Comparison of ENCODE assay signal across 8 cellular contexts in genomic region chr16:66741131-66741900, GRCh38. TPM values are rescaled to one million over a fixed set of nuclear protein-coding genes. Genes with fewer than 3 reads are reported as not detected.
A peak's percentile ranks its signal among the peaks of the same experiment; 100 is the strongest.
DNase-seq lines count a peak whose midpoint lies in the region; ATAC-seq and TF ChIP-seq lines count a peak whose summit lies in the region.

No MANE protein-coding gene starts in this region.

- WGBS in lower leg skin, 2 donors, result 13 to 18% methylated on average over 10 of the region's 10 CpGs
- 35 to 50% methylated on average over 8 to 10 of the region's 10 CpGs for WGBS in transverse colon (ENCODE audit: low coverage in 1 of 2), 2 donors

- H3K27ac ChIP-seq in transverse colon, result peak overlapping the region; percentile 84 to 90 (median 88)

- H3K36me3 ChIP-seq in BJ (ENCODE audit: control insufficient read depth, insufficient read depth, low read length) (peaks cover 11% of the 10 kb centered on the region), transverse colon (peaks cover 0 to 22% (median 10%) of the 10 kb centered on the region in 4 donors)

- in situ Hi-C loops in transverse colon (cut with MboI; ENCODE audit: low pct_ligation_motif_present in 1 of 4, low pct_unique_long_range_greater_than_20kb in 1 of 4, low sequenced_read_pairs in 3 of 4), result no loop called here

- H3K4me3 ChIP-seq in BJ (ENCODE audit: low read depth, low read length) (no peak overlapping the region), lower leg skin (ENCODE audit: low read depth, poor library complexity, severe bottlenecking) (no peak overlapping the region), transverse colon (no peak overlapping the region)

- TF ChIP-seq CTCF in BJ (IDR thresholded peaks at IDR 0.05; ENCODE audit: insufficient read depth, low read depth, low read length) (no peak), lower leg skin (IDR thresholded peaks at IDR 0.05) (no peak), transverse colon (IDR thresholded peaks at IDR 0.05) (peak in 1 of 5 experiments; percentile 19)

- TF ChIP-seq POLR2A in lower leg skin (IDR thresholded peaks at IDR 0.05) (no peak), transverse colon (IDR thresholded peaks at IDR 0.05) (no peak)

- H3K27me3 ChIP-seq in BJ (ENCODE audit: control insufficient read depth, insufficient read depth, low read length), result no peaks in the 10 kb centered on the region
- no peaks in the 10 kb centered on the region for H3K27me3 ChIP-seq in transverse colon

- DNase-seq in BJ (ENCODE audit: low read depth) (peak; percentile 86), NCI-H2196 (lab: John Stamatoyannopoulos, UW; ENCODE audit: unreplicated experiment) (peak; percentile 68), dedifferentiated amniotic fluid mesenchymal stem cell (ENCODE audit: extremely low spot score) (peak; percentile 95), lower leg skin (ENCODE audit: low spot score in 2 of 2) (peak; percentile 92 to 97), transverse colon (peak; percentile 89)
- no peak for DNase-seq in activated naive CD4-positive, alpha-beta T cell (lab: John Stamatoyannopoulos, UW)

- CTCF ChIA-PET in BJ (lab: Yijun Ruan, JAX), result interaction anchor here (0.6 to 10.6 kb wide), 20 partner anchors 8 to 351 kb away, joined by 3 to 129 read pairs (median 4); partner anchors contain the start of gene DYNC1LI2

- H3K9me3 ChIP-seq in transverse colon, result no peaks in the 10 kb centered on the region

- intact Hi-C loops in lower leg skin (cut with DNase I; ENCODE audit: low total_unique reads), result no loop called here
- intact Hi-C loops in transverse colon (cut with DNase I; ENCODE audit: low total_unique reads), result no loop called here

- no peak for TF ChIP-seq EP300 in transverse colon (IDR thresholded peaks at IDR 0.05; ENCODE audit: low read depth)

- peaks cover 30 to 46% (median 35%) of the 10 kb centered on the region in 4 donors for H3K4me1 ChIP-seq in transverse colon

- ATAC-seq in HG03097 (IDR thresholded peaks at IDR 0.05; ENCODE audit: low FRiP score, unreplicated experiment) (no peak), GM18502 (IDR thresholded peaks at IDR 0.05; ENCODE audit: poor library complexity, unreplicated experiment) (no peak)

- POLR2A ChIA-PET in BJ (lab: Charles Lee), result interaction anchor here (0.7 kb wide), 2 partner anchors 85 to 136 kb away, joined by 9 to 19 read pairs; no protein-coding TSS in a partner anchor

RNA-seq across cellular contexts. Expression of gene DYNC1LI2, which starts 10.1 kb away (rescaled TPM):
- 82.0 and 82.8 TPM in 2 replicates for polyA plus RNA-seq in BJ (2011; rRNA removed)
- 34.9 and 42.1 TPM in 2 replicates for polyA minus RNA-seq in BJ (2011; rRNA and poly(A)+ RNA removed)
- total RNA-seq in lower leg skin, result 100 to 1,000 TPM in 2 of 4 donors, 10 to 100 TPM in 2; 59.3 to 194 (median 111) TPM
- 100 to 1,000 TPM; 199 to 393 (median 284) TPM for total RNA-seq in transverse colon

RNA-seq across cellular contexts. Expression of gene CMTM4, which starts 44.8 kb away (rescaled TPM):
- 24.8 and 28.0 TPM in 2 replicates for polyA plus RNA-seq in BJ (2011; rRNA removed)
- 23.1 and 32.9 TPM in 2 replicates for polyA minus RNA-seq in BJ (2011; rRNA and poly(A)+ RNA removed)
- total RNA-seq in lower leg skin (10 to 100 TPM; 11.1 to 30.2 (median 22.5) TPM), transverse colon (100 to 1,000 TPM in 3 of 4 donors, 10 to 100 TPM in 1; 77.0 to 167 (median 163) TPM)

Comparison
In these comparisons a context has a peak if more than half of its experiments do, and no peak if none do; other contexts are left out.
1. DNase-seq: peak in BJ (single experiment), NCI-H2196 (single experiment), dedifferentiated amniotic fluid mesenchymal stem cell (single experiment), lower leg skin (2 of 2) and transverse colon (single experiment); none in activated naive CD4-positive, alpha-beta T cell (0 of 4).